Comparison of ENCODE assay signal across 20 cellular contexts in genomic region chr1:95625224-95625623, GRCh38.
"Had no signal": no experiment of that assay in that cellular context is flagged by ENCODE, and none has a peak within 500 bp of the region (broad histone marks: within the 10 kb centered on the region; RNA-seq: fewer than 3 reads in every experiment).

No MANE protein-coding gene starts in this region.

- H3K27ac Mint-ChIP-seq: effector memory CD8-positive, alpha-beta T cell; memory B cell; natural killer cell; stimulated activated effector memory CD8-positive, alpha-beta T cell treated with anti-CD3 and anti-CD28 coated beads, Interleukin-12 subunit alpha, Interleukin-12 subunit beta, amount 100 ng/mL, for 72 hours had no signal

- H3K9me3 ChIP-seq: neutrophil, pancreas, sigmoid colon, thoracic aorta, tibial nerve, upper lobe of left lung had no signal

- H3K4me3 ChIP-seq: lung, pancreas, sigmoid colon, thoracic aorta, tibial nerve, upper lobe of left lung had no signal

- H3K4me1 ChIP-seq: pancreas, sigmoid colon, tibial nerve, upper lobe of left lung had no signal

- DNase-seq: cerebellar nuclear complex; cortex of kidney; effector memory CD8-positive, alpha-beta T cell; head of caudate nucleus; left cardiac atrium; left ventricle myocardium superior; natural killer cell; pancreas; sigmoid colon; stimulated activated CD4-positive, alpha-beta T cell treated with anti-CD3 and anti-CD28 coated beads, Interleukin-2, amount 100 ng/mL, for 24 hours; stimulated activated CD4-positive, alpha-beta T cell treated with anti-CD3 and anti-CD28 coated beads, Interleukin-4, amount 100 ng/mL, for 24 hours; stimulated activated naive CD4-positive, alpha-beta T cell treated with Interleukin-2 at 50 U/mL for 16 hours; upper lobe of left lung had no signal

- H3K36me3 Mint-ChIP-seq: memory B cell; natural killer cell; stimulated activated effector memory CD8-positive, alpha-beta T cell treated with anti-CD3 and anti-CD28 coated beads, Interleukin-12 subunit alpha, Interleukin-12 subunit beta, amount 100 ng/mL, for 72 hours had no signal

- ATAC-seq: effector memory CD8-positive, alpha-beta T cell; left ventricle myocardium superior; natural killer cell; stimulated activated effector memory CD8-positive, alpha-beta T cell treated with anti-CD3 and anti-CD28 coated beads, Interleukin-12 subunit alpha, Interleukin-12 subunit beta, amount 100 ng/mL, for 72 hours had no signal

- H3K27me3 ChIP-seq: neutrophil, pancreas, sigmoid colon, tibial nerve, upper lobe of left lung had no signal

- H3K4me3 Mint-ChIP-seq: effector memory CD8-positive, alpha-beta T cell; memory B cell; natural killer cell; neural crest cell; stimulated activated effector memory CD8-positive, alpha-beta T cell treated with anti-CD3 and anti-CD28 coated beads, Interleukin-12 subunit alpha, Interleukin-12 subunit beta, amount 100 ng/mL, for 72 hours had no signal

- H3K36me3 ChIP-seq: neutrophil, pancreas, sigmoid colon, thoracic aorta, tibial nerve, upper lobe of left lung had no signal

- H3K27me3 Mint-ChIP-seq: effector memory CD8-positive, alpha-beta T cell; memory B cell had no signal

- H3K27ac ChIP-seq: neutrophil, pancreas, sigmoid colon, thoracic aorta, tibial nerve, upper lobe of left lung had no signal

- H3K4me1 Mint-ChIP-seq: memory B cell; natural killer cell; neural crest cell; stimulated activated effector memory CD8-positive, alpha-beta T cell treated with anti-CD3 and anti-CD28 coated beads, Interleukin-12 subunit alpha, Interleukin-12 subunit beta, amount 100 ng/mL, for 72 hours had no signal
